ENCODE assay signal across 8 cellular contexts in the genomic region with DNA sequence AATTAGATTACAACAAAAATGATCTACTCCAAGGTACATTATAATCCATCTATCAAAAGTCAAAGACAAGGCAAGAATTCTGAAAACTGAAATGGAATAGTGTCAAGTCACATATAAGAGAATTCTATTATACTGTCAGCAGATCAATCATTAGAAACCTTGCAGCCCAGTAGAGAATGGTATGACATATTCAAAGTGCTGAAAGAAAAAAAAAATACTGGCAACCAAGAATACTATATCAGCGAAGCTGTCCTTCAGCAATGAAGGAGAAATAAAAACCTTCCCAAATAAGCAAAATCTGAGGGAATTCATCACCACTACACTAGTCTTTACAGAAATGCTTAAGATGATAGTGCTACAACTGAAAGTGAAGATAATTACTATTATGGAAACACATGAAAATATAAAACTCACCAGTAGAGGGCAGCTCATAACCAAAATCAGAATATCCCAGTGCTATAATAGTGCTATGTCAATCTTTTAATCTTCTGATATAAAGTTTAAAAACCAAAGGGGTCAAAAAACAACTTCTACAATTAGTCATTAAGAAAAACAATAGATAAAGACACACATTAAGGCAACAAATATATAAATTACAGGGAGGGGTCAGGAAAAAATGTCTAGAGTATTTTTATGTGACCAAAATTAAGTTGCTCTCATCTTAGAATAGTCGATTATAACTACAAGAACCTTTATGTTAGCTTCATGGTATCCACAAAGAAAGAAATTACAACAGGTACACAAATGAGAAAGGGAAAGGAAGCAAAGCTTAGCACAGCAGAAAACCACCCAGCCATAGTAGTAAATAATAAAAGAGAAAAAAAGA.
A peak's percentile ranks its signal among the peaks of the same experiment; 100 is the strongest.
DNase-seq lines count a peak whose midpoint lies in the region; ATAC-seq and TF ChIP-seq lines count a peak whose summit lies in the region.

No MANE protein-coding gene starts in this region.

- H3K4me1 Mint-ChIP-seq in CD14-positive monocyte: no peaks in the 10 kb centered on the region
- H3K4me1 Mint-ChIP-seq in activated naive CD8-positive, alpha-beta T cell treated with anti-CD3 and anti-CD28 coated beads, Interleukin-2, amount 50 U/mL, for 24 hours: no peaks in the 10 kb centered on the region

- no peaks in the 10 kb centered on the region for H3K36me3 Mint-ChIP-seq in CD14-positive monocyte
- no peaks in the 10 kb centered on the region for H3K36me3 Mint-ChIP-seq in activated naive CD8-positive, alpha-beta T cell treated with anti-CD3 and anti-CD28 coated beads, Interleukin-2, amount 50 U/mL, for 24 hours (ENCODE audit: low read depth)

- no peak overlapping the region for H3K27ac Mint-ChIP-seq in CD14-positive monocyte
- no peak overlapping the region for H3K27ac Mint-ChIP-seq in activated naive CD8-positive, alpha-beta T cell treated with anti-CD3 and anti-CD28 coated beads, Interleukin-2, amount 50 U/mL, for 24 hours

- no peak overlapping the region for H3K4me3 Mint-ChIP-seq in CD14-positive monocyte
- no peak overlapping the region for H3K4me3 Mint-ChIP-seq in activated naive CD8-positive, alpha-beta T cell treated with anti-CD3 and anti-CD28 coated beads, Interleukin-2, amount 50 U/mL, for 24 hours

- TF ChIP-seq CTCF in CD14-positive monocyte (IDR thresholded peaks at IDR 0.05) (peak; percentile 47), GM20000 (IDR thresholded peaks at IDR 0.05; ENCODE audit: extremely low read depth, missing control alignments) (no peak), colonic mucosa (IDR thresholded peaks at IDR 0.05) (peak; percentile 11), thyroid gland (IDR thresholded peaks at IDR 0.05) (no peak)

- H3K27ac ChIP-seq in colonic mucosa: no peak overlapping the region
- no peak overlapping the region for H3K27ac ChIP-seq in thyroid gland

- H3K9me3 ChIP-seq in colonic mucosa: no peaks in the 10 kb centered on the region
- H3K9me3 ChIP-seq in thyroid gland: no peaks in the 10 kb centered on the region

- 52 to 55% methylated on average over 2 of the region's 2 CpGs for WGBS in thyroid gland, 2 donors

- no peak for TF ChIP-seq POLR2A in thyroid gland (IDR thresholded peaks at IDR 0.05)

- no peak for ATAC-seq in activated naive CD8-positive, alpha-beta T cell treated with anti-CD3 and anti-CD28 coated beads, Interleukin-2, amount 50 U/mL, for 24 hours

- intact Hi-C loops in CD14-positive monocyte (cut with micrococcal nuclease) (no loop called here), colonic mucosa (cut with DNase I) (no loop called here), thyroid gland (cut with DNase I) (no loop called here)

- H3K36me3 ChIP-seq in colonic mucosa (no peaks in the 10 kb centered on the region), thyroid gland (no peaks in the 10 kb centered on the region)

- no peaks in the 10 kb centered on the region for H3K27me3 ChIP-seq in colonic mucosa
- H3K27me3 ChIP-seq in thyroid gland: no peaks in the 10 kb centered on the region

- peaks cover 0 to 14% (median 0%) of the 10 kb centered on the region in 7 donors for H3K9me3 Mint-ChIP-seq in CD14-positive monocyte
- peaks cover 7% of the 10 kb centered on the region for H3K9me3 Mint-ChIP-seq in activated naive CD8-positive, alpha-beta T cell treated with anti-CD3 and anti-CD28 coated beads, Interleukin-2, amount 50 U/mL, for 24 hours

- H3K27me3 Mint-ChIP-seq in CD14-positive monocyte (ENCODE audit: low read depth in 3 of 3): no peaks in the 10 kb centered on the region
- H3K27me3 Mint-ChIP-seq in activated naive CD8-positive, alpha-beta T cell treated with anti-CD3 and anti-CD28 coated beads, Interleukin-2, amount 50 U/mL, for 24 hours: no peaks in the 10 kb centered on the region

- DNase-seq in CD14-positive monocyte (ENCODE audit: low spot score) (no peak), GM20000 (ENCODE audit: low spot score) (peak; percentile 9), HT1080 (ENCODE audit: low read depth) (peak; percentile 15), colonic mucosa (no peak), thyroid gland (no peak), NCI-H345 (lab: John Stamatoyannopoulos, UW) (no peak)
- no peak for DNase-seq in activated T-cell treated with anti-CD3 and anti-CD28 coated beads, Interleukin-2, amount 50 U/mL, for 48 hours
- DNase-seq in activated naive CD8-positive, alpha-beta T cell treated with anti-CD3 and anti-CD28 coated beads, Interleukin-2, amount 50 U/mL, for 24 hours: no peak

- H3K9ac ChIP-seq in colonic mucosa (ENCODE audit: low read depth in 2 of 2, low read length in 2 of 2): no peak overlapping the region

- H3K4me3 ChIP-seq in colonic mucosa (no peak overlapping the region), thyroid gland (replicated peaks in 1 of 3) (no peak overlapping the region)

- H3K4me1 ChIP-seq in colonic mucosa (no peaks in the 10 kb centered on the region), thyroid gland (no peaks in the 10 kb centered on the region)

Comparison
In these comparisons a context has a peak if more than half of its experiments do, and no peak if none do; other contexts are left out.
1. DNase-seq: peak in GM20000 (single experiment) and HT1080 (single experiment); none in CD14-positive monocyte (single experiment), colonic mucosa (single experiment), activated T-cell treated with anti-CD3 and anti-CD28 coated beads, Interleukin-2, amount 50 U/mL, for 48 hours (0 of 2), thyroid gland (0 of 2), NCI-H345 (single experiment) and activated naive CD8-positive, alpha-beta T cell treated with anti-CD3 and anti-CD28 coated beads, Interleukin-2, amount 50 U/mL, for 24 hours (single experiment).
2. CTCF ChIP-seq: peak in CD14-positive monocyte (single experiment) and colonic mucosa (single experiment); none in GM20000 (single experiment) and thyroid gland (0 of 6).